Comparison of ENCODE assay signal across 8 cellular contexts in the genomic region with DNA sequence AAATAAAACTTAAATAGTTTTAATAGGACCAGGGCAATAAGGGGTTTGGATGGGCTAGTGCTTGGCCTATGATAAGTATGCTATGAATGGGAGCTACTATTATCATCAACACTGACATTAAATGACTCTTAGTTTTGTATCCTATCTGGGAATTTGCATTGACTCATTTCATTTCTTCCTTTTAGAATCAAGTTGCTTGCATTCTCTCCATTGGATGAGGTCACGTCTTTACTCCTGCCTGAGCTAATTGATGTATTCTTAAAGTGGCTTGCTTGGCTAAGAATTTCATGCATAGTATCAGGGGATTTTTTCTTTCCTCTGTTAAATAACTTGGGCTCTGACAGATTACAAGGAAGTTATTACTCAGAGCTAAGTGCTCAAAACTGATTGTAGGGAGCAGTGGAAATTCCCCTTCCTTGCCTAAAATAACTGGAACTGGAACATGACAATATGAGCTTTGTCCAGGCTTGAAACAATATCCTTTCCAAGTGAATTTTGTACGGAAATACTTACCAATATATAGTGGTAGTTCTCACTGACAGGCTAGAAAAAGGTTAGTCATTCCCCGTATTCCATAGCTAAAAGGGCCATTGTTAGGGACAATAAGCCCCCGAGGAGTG.
A peak's percentile ranks its signal among the peaks of the same experiment; 100 is the strongest.
DNase-seq lines count a peak whose midpoint lies in the region; ATAC-seq and TF ChIP-seq lines count a peak whose summit lies in the region.

No MANE protein-coding gene starts in this region.

- H3K27me3 Mint-ChIP-seq in activated CD4-positive, alpha-beta T cell treated with anti-CD3 and anti-CD28 coated beads, Interleukin-2, amount 10 ng/mL, durations not matched to agents 7 days and 5 days, result no peaks in the 10 kb centered on the region

- H3K9me3 ChIP-seq in SJSA1 (replicated peaks), result no peaks in the 10 kb centered on the region

- peak overlapping the region; percentile 62 for H3K27ac ChIP-seq in SJSA1

- POLR2A ChIA-PET in activated CD4-positive, alpha-beta T cell treated with anti-CD3 and anti-CD28 coated beads, Interleukin-2, amount 10 ng/mL, durations not matched to agents 7 days and 5 days (lab: Charles Lee), result interaction anchor here (0.6 to 0.7 kb wide), 3 partner anchors 8 to 25 kb away, joined by 3 to 7 read pairs (median 4); no protein-coding TSS in a partner anchor

- CTCF ChIA-PET in activated CD4-positive, alpha-beta T cell treated with anti-CD3 and anti-CD28 coated beads, Interleukin-2, amount 10 ng/mL, durations not matched to agents 7 days and 5 days (lab: Charles Lee), result interaction anchor here (0.6 to 4.8 kb wide), 8 partner anchors 8 to 329 kb away, joined by 3 to 36 read pairs (median 4); no protein-coding TSS in a partner anchor

- H3K4me3 Mint-ChIP-seq in activated CD4-positive, alpha-beta T cell treated with anti-CD3 and anti-CD28 coated beads, Interleukin-2, amount 10 ng/mL, durations not matched to agents 7 days and 5 days, result no peak overlapping the region

- peak; percentile 55 for DNase-seq in GM12865 (ENCODE audit: low read depth)
- peak in 1 of 2 experiments; percentile 64 for DNase-seq in SJSA1 (ENCODE audit: low read depth in 1 of 2, low spot score in 2 of 2)
- peak; percentile 88 for DNase-seq in fibroblast of pulmonary artery (ENCODE audit: low read depth)
- no peak for DNase-seq in sciatic nerve (ENCODE audit: low spot score)
- no peak for DNase-seq in activated CD4-positive, alpha-beta T cell treated with anti-CD3 and anti-CD28 coated beads, Interleukin-2, amount 10 ng/mL, durations not matched to agents 7 days and 5 days
- DNase-seq in islet precursor cell, result no peak
- DNase-seq in cortex of kidney (lab: John Stamatoyannopoulos, UW), result no peak

- peaks cover 29% of the 10 kb centered on the region for H3K4me1 ChIP-seq in SJSA1 (replicated peaks)

- TF ChIP-seq CTCF in GM12865 (IDR thresholded peaks at IDR 0.05; ENCODE audit: insufficient read depth, low read depth, low read length, missing control alignments), result no peak
- no peak for TF ChIP-seq CTCF in fibroblast of pulmonary artery (IDR thresholded peaks at IDR 0.05; ENCODE audit: low read length, missing control alignments)

- peaks cover 65% of the 10 kb centered on the region for H3K4me1 Mint-ChIP-seq in activated CD4-positive, alpha-beta T cell treated with anti-CD3 and anti-CD28 coated beads, Interleukin-2, amount 10 ng/mL, durations not matched to agents 7 days and 5 days

- H3K4me3 ChIP-seq in GM12865 (ENCODE audit: low read depth, low read length), result no peak overlapping the region
- H3K4me3 ChIP-seq in SJSA1, result no peak overlapping the region
- H3K4me3 ChIP-seq in fibroblast of pulmonary artery (replicated peaks; ENCODE audit: low read depth, low read length), result no peak overlapping the region

- no peaks in the 10 kb centered on the region for H3K36me3 ChIP-seq in SJSA1

- ATAC-seq in sciatic nerve (peak; percentile 82), HG03571 (IDR thresholded peaks at IDR 0.05; ENCODE audit: unreplicated experiment) (no peak)

- intact Hi-C loops in sciatic nerve (cut with DNase I), result no loop called here

- H3K9me3 Mint-ChIP-seq in activated CD4-positive, alpha-beta T cell treated with anti-CD3 and anti-CD28 coated beads, Interleukin-2, amount 10 ng/mL, durations not matched to agents 7 days and 5 days, result peaks cover 8% of the 10 kb centered on the region

- no peaks in the 10 kb centered on the region for H3K27me3 ChIP-seq in SJSA1 (replicated peaks)

- H3K36me3 Mint-ChIP-seq in activated CD4-positive, alpha-beta T cell treated with anti-CD3 and anti-CD28 coated beads, Interleukin-2, amount 10 ng/mL, durations not matched to agents 7 days and 5 days (ENCODE audit: low read depth), result no peaks in the 10 kb centered on the region

- H3K27ac Mint-ChIP-seq in activated CD4-positive, alpha-beta T cell treated with anti-CD3 and anti-CD28 coated beads, Interleukin-2, amount 10 ng/mL, durations not matched to agents 7 days and 5 days, result no peak overlapping the region

Comparison
In these comparisons a context has a peak if more than half of its experiments do, and no peak if none do; other contexts are left out.
1. DNase-seq: peak in GM12865 (single experiment) and fibroblast of pulmonary artery (single experiment); none in sciatic nerve (single experiment), activated CD4-positive, alpha-beta T cell treated with anti-CD3 and anti-CD28 coated beads, Interleukin-2, amount 10 ng/mL, durations not matched to agents 7 days and 5 days (single experiment), islet precursor cell (single experiment) and cortex of kidney (single experiment).